ENCODE assay signal across 18 cellular contexts in genomic region chr18:60019463-60019840, GRCh38.
DNase-seq lines count a peak whose midpoint lies in the region; ATAC-seq and TF ChIP-seq lines count a peak whose summit lies in the region.
"Had no signal": no experiment of that assay in that cellular context is flagged by ENCODE, and none has a peak within 500 bp of the region (broad histone marks: within the 10 kb centered on the region; RNA-seq: fewer than 3 reads in every experiment).

No MANE protein-coding gene starts in this region.

- peak overlapping the region; percentile 76 for H3K4me2 ChIP-seq in PC-3 (ENCODE audit: low read length)

- TF ChIP-seq CTCF in PC-3 (conservative IDR thresholded peaks at IDR 0.05; ENCODE audit: low read depth, low read length) (no peak), retinal pigment epithelial cell (conservative IDR thresholded peaks at IDR 0.05; ENCODE audit: low read depth, low read length) (no peak)

- no peak overlapping the region for H2AFZ ChIP-seq in PC-3 (ENCODE audit: low read length)

- intact Hi-C loops in PC-3 (cut with micrococcal nuclease), result loop anchor here (1.0 kb wide), 1 partner anchor 25 kb away; no protein-coding TSS in a partner anchor

- H3F3A ChIP-seq in PC-3 (ENCODE audit: low read length, unreplicated experiment), result no peaks in the 10 kb centered on the region

- H3K4me1 ChIP-seq in PC-3 (ENCODE audit: insufficient read depth, low read length), result peaks cover 26% of the 10 kb centered on the region
- H3K4me1 ChIP-seq: Caco-2 had no signal

- no peaks in the 10 kb centered on the region for H4K20me1 ChIP-seq in PC-3 (ENCODE audit: low read length)

- H3K9ac ChIP-seq in PC-3 (ENCODE audit: low read length), result peak overlapping the region; percentile 57

- no peaks in the 10 kb centered on the region for H3K79me2 ChIP-seq in PC-3 (ENCODE audit: low read length)

- H3K9me3 ChIP-seq in PC-3 (ENCODE audit: low read length), result no peaks in the 10 kb centered on the region
- H3K9me3 ChIP-seq: Caco-2 had no signal

- H3K4me3 ChIP-seq in PC-3 (ENCODE audit: low read length) (peak overlapping the region; percentile 46), retinal pigment epithelial cell (ENCODE audit: low read length) (no peak overlapping the region)

- no peaks in the 10 kb centered on the region for H3K9me2 ChIP-seq in PC-3 (replicated peaks; ENCODE audit: low read length)

- POLR2A ChIA-PET in PC-3 (lab: Charles Lee; ENCODE audit: unreplicated experiment), result interaction anchor here (0.6 kb wide), 1 partner anchor 1798 kb away, joined by 3 read pairs; no protein-coding TSS in a partner anchor

- CTCF ChIA-PET in PC-3 (lab: Charles Lee), result no interaction called here

- H3K27me3 ChIP-seq in PC-3 (ENCODE audit: low read length), result no peaks in the 10 kb centered on the region

- ATAC-seq in PC-3, result peak; percentile 91
- ATAC-seq: stimulated activated naive B cell treated with anti-CD40 and anti-IgM and Interleukin-4, amounts not matched to agents 10 μg/mL and 1 μg/mL and 100 μg/mL, for 72 hours had no signal

- no TSS peak for BruUV-seq in PC-3 (replicated peaks; lab: Mats Ljungman, UMichigan)

- H3K36me3 ChIP-seq in PC-3 (ENCODE audit: low read depth, low read length), result no peaks in the 10 kb centered on the region

- DNase-seq in ELR (ENCODE audit: low read depth), result peak; percentile 95
- peak; percentile 94 for DNase-seq in PC-3
- peak; percentile 63 for DNase-seq in fibroblast of gingiva (ENCODE audit: low read depth)
- DNase-seq in retinal pigment epithelial cell (ENCODE audit: low read depth), result peak; percentile 66
- no peak for DNase-seq in anterior cingulate cortex (lab: John Stamatoyannopoulos, UW)
- no peak for DNase-seq in activated CD8-positive, alpha-beta memory T cell treated with anti-CD3 and anti-CD28 coated beads for 24 hours
- DNase-seq in NK-92 (lab: John Stamatoyannopoulos, UW; ENCODE audit: unreplicated experiment), result no peak
- no peak for DNase-seq in NCI-H2227 treated with DMSO at 0.1 percent for 48 hours (lab: John Stamatoyannopoulos, UW)
- DNase-seq: activated CD8-positive, alpha-beta memory T cell treated with anti-CD3 and anti-CD28 coated beads, Interleukin-2, amount 50 U/mL, for 4 hours; activated naive CD8-positive, alpha-beta T cell treated with anti-CD3 and anti-CD28 coated beads for 36 hours; Caco-2; effector memory CD4-positive, alpha-beta T cell; NCI-H524 treated with DMSO at 0.1 percent for 48 hours; posterior cingulate gyrus; stimulated activated CD4-positive, alpha-beta T cell treated with anti-CD3 and anti-CD28 coated beads, Interleukin-2, amount 100 ng/mL, for 48 hours; stimulated activated naive B cell treated with anti-CD40 and anti-IgM and Interleukin-4, amounts not matched to agents 10 μg/mL and 1 μg/mL and 100 μg/mL, for 72 hours had no signal

- peak overlapping the region; percentile 89 for H3K27ac ChIP-seq in PC-3 (ENCODE audit: low read length)
- H3K27ac ChIP-seq: HL-60, VCaP had no signal

Comparison
In these comparisons a context has a peak if more than half of its experiments do, and no peak if none do; other contexts are left out.
1. DNase-seq: peak in ELR (single experiment), PC-3 (single experiment), fibroblast of gingiva (single experiment) and retinal pigment epithelial cell (single experiment); none in anterior cingulate cortex (0 of 58), activated CD8-positive, alpha-beta memory T cell treated with anti-CD3 and anti-CD28 coated beads for 24 hours (single experiment), NK-92 (single experiment) and NCI-H2227 treated with DMSO at 0.1 percent for 48 hours (single experiment).